Comparison of ENCODE assay signal across 8 cellular contexts in the genomic region with DNA sequence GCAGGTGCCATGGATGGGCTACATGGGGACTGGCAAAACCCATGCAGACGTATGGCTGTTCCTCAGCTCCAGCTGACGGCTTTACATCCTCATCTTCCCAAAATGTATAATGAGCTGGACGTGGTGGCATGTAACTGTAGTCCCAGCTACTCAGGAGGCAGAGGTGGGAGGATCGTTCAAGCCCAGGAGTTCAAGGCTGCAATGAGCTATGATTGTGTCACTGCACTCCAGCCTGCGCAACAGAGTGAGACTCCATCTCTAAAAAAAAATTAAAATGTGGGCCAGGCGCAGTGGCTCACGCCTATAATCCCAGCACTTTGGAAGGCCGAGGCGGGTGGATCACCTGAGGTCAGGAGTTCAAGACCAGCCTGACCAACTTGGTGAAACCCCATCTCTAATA. TPM values are rescaled to one million over a fixed set of nuclear protein-coding genes. Genes with fewer than 3 reads are reported as not detected.
DNase-seq lines count a peak whose midpoint lies in the region; ATAC-seq and TF ChIP-seq lines count a peak whose summit lies in the region.
"Not testable (repeated sequence)": the region's sequence is repeated elsewhere in the genome, so short reads cannot be mapped to it uniquely, and the experiment has no call there.
"Had no signal": no experiment of that assay in that cellular context is flagged by ENCODE, and none has a peak within 500 bp of the region (broad histone marks: within the 10 kb centered on the region; RNA-seq: fewer than 3 reads in every experiment).

No MANE protein-coding gene starts in this region.

- CTCF ChIA-PET in HEK293 (lab: Yijun Ruan, JAX): interaction anchor here (5.8 kb wide), 1 partner anchor 10 kb away, joined by 47 read pairs; no protein-coding TSS in a partner anchor

- TF ChIP-seq CTCF in HEK293 (tag by site-specific recombination; IDR thresholded peaks at IDR 0.05); dorsolateral prefrontal cortex (IDR thresholded peaks at IDR 0.05 in 54 of 56, conservative IDR thresholded peaks at IDR 0.05 in 2 of 56; ENCODE audit: low read depth in 1 of 56, partially characterized antibody in 56 of 56); natural killer cell (IDR thresholded peaks at IDR 0.05); neutrophil (IDR thresholded peaks at IDR 0.05); thyroid gland (IDR thresholded peaks at IDR 0.05): not testable (repeated sequence)

- H3K27ac ChIP-seq in HEK293 (ENCODE audit: extremely low read depth, low read depth, low read length): not testable (repeated sequence)
- H3K27ac ChIP-seq in angular gyrus (ENCODE audit: low read depth, low read length) (peak overlapping the region; percentile 74), dorsolateral prefrontal cortex (peak overlapping the region; percentile 76 to 99 (median 96)), layer of hippocampus (ENCODE audit: low read depth, low read length) (peak overlapping the region; percentile 78), neutrophil (peak overlapping the region; percentile 41), thyroid gland (peak overlapping the region in 2 of 3 donors; percentile 61 to 85)

- H3K27me3 Mint-ChIP-seq in natural killer cell (ENCODE audit: low read depth in 2 of 2): not testable (repeated sequence)

- TF ChIP-seq POLR2A in thyroid gland (IDR thresholded peaks at IDR 0.05): not testable (repeated sequence)

- not testable (repeated sequence) for ATAC-seq in natural killer cell

- H3K27ac Mint-ChIP-seq in natural killer cell: peak overlapping the region in 1 of 2 donors; percentile 86

- not testable (repeated sequence) for H3K4me3 ChIP-seq in HEK293 (ENCODE audit: low read depth, low read length); neutrophil (ENCODE audit: low read depth in 1 of 2, low read length in 1 of 2); thyroid gland (replicated peaks in 1 of 3)
- H3K4me3 ChIP-seq in dorsolateral prefrontal cortex: peak overlapping the region in 2 of 59 donors; percentile 16 to 23

- not testable (repeated sequence) for H3K27me3 ChIP-seq in dorsolateral prefrontal cortex; layer of hippocampus (ENCODE audit: control insufficient read depth, insufficient read depth, low read length); neutrophil; thyroid gland

- H3K4me1 ChIP-seq in HEK293 (ENCODE audit: control insufficient read depth, insufficient read depth, low read length): not testable (repeated sequence)
- H3K4me1 ChIP-seq in neutrophil (ENCODE audit: control insufficient read depth in 1 of 2, insufficient read depth in 1 of 2, low read depth in 1 of 2, low read length in 1 of 2): peaks cover 32 to 38% of the 10 kb centered on the region in 2 experiments
- peaks cover 38 to 59% of the 10 kb centered on the region in 2 donors for H3K4me1 ChIP-seq in thyroid gland

- H3K4me1 Mint-ChIP-seq in natural killer cell: peaks cover 31 to 35% of the 10 kb centered on the region in 2 donors

- peaks cover 0 to 11% of the 10 kb centered on the region in 2 experiments; a peak in 1 of 3 replicates for H3K36me3 ChIP-seq in HEK293 (ENCODE audit: control insufficient read depth in 2 of 2, insufficient read depth in 1 of 2, low read length in 2 of 2)
- peaks cover 15% of the 10 kb centered on the region for H3K36me3 ChIP-seq in neutrophil
- not testable (repeated sequence) for H3K36me3 ChIP-seq in thyroid gland

- POLR2A ChIA-PET in HEK293 (lab: Yijun Ruan, JAX): not testable (repeated sequence)

- intact Hi-C loops in dorsolateral prefrontal cortex (cut with DNase I); natural killer cell (cut with micrococcal nuclease); thyroid gland (cut with DNase I): not testable (repeated sequence)

- peak overlapping the region; percentile 17 for H3K4me3 Mint-ChIP-seq in natural killer cell

- WGBS in thyroid gland, 2 donors: 93 to 95% methylated on average over 9 of the region's 9 CpGs

- DNase-seq in dorsolateral prefrontal cortex, natural killer cell, thyroid gland: not testable (repeated sequence)

- not testable (repeated sequence) for H3K36me3 Mint-ChIP-seq in natural killer cell

- not testable (repeated sequence) for H3K9me3 Mint-ChIP-seq in natural killer cell

- H3K9me3 ChIP-seq in HEK293 (ENCODE audit: control insufficient read depth, insufficient read depth, low read depth, low read length); neutrophil; thyroid gland: not testable (repeated sequence)

TF ChIP-seq in HEK293, 187 proteins besides CTCF, POLR2A, EP300 and RAD21:
- TF ChIP-seq ZFHX2 (tag by site-specific recombination; conservative IDR thresholded peaks at IDR 0.05): peak; percentile 15; the same call in 1 of the 2 replicates

RNA-seq across cellular contexts. Expression of gene GLTP, which starts 17.9 kb away (rescaled TPM):
- total RNA-seq in dorsolateral prefrontal cortex (100 to 1,000 TPM in 4 of 120 experiments, 10 to 100 TPM in 116; 20.7 to 126 (median 43.1) TPM), natural killer cell (10 to 100 TPM; 48.6 to 52.8 (median 49.2) TPM), thyroid gland (10 to 100 TPM; 49.9 to 72.0 (median 60.2) TPM)

RNA-seq across cellular contexts. Expression of gene TRPV4, which starts 29.3 kb away (rescaled TPM):
- total RNA-seq in dorsolateral prefrontal cortex (1 to 10 TPM in 8 of 120 experiments, under 1 TPM in 77, not detected in 35; 0.12 to 2.1 (median 0.49) TPM), natural killer cell (not detected), thyroid gland (1 to 10 TPM in 2 of 4 donors, under 1 TPM in 1, not detected in 1; 0.39 to 1.6 (median 1.3) TPM)
- total RNA-seq: G401 had no signal

RNA-seq across cellular contexts. Expression of gene TCHP, which starts 37.6 kb away (rescaled TPM):
- total RNA-seq in dorsolateral prefrontal cortex (10 to 100 TPM; 18.4 to 41.8 (median 27.7) TPM), natural killer cell (10 to 100 TPM; 33.7 to 42.5 (median 38.7) TPM), thyroid gland (10 to 100 TPM; 16.4 to 25.8 (median 24.3) TPM)
